Comparison of ENCODE assay signal across 1 cellular context in genomic region chr19:47490031-47490430, GRCh38.
A peak's percentile ranks its signal among the peaks of the same experiment; 100 is the strongest.
TF ChIP-seq lines count a peak whose summit lies in the region.

No MANE protein-coding gene starts in this region.

TF ChIP-seq in HEK293, 187 proteins besides CTCF, POLR2A, EP300 and RAD21 (continued from another document):
- TF ChIP-seq GLI2 (tag by site-specific recombination; IDR thresholded peaks at IDR 0.05; ENCODE audit: borderline replicate concordance, low read depth), result no peak
- no peak for TF ChIP-seq ZNF366 (tag by site-specific recombination; conservative IDR thresholded peaks at IDR 0.05)
- no peak for TF ChIP-seq ZNF610 (tag by site-specific recombination; IDR thresholded peaks at IDR 0.05; ENCODE audit: borderline replicate concordance)
- TF ChIP-seq ZNF266 (tag by site-specific recombination; IDR thresholded peaks at IDR 0.05; ENCODE audit: low read depth), result no peak
- TF ChIP-seq ZNF169 (tag by site-specific recombination; IDR thresholded peaks at IDR 0.05), result no peak
- no peak for TF ChIP-seq ZNF791 (tag by site-specific recombination; IDR thresholded peaks at IDR 0.05)
- TF ChIP-seq ZNF138 (tag by site-specific recombination; IDR thresholded peaks at IDR 0.05; ENCODE audit: borderline replicate concordance), result no peak
- no peak for TF ChIP-seq PRDM2 (tag by site-specific recombination; IDR thresholded peaks at IDR 0.05; ENCODE audit: borderline replicate concordance)
- TF ChIP-seq, protein P1, sequence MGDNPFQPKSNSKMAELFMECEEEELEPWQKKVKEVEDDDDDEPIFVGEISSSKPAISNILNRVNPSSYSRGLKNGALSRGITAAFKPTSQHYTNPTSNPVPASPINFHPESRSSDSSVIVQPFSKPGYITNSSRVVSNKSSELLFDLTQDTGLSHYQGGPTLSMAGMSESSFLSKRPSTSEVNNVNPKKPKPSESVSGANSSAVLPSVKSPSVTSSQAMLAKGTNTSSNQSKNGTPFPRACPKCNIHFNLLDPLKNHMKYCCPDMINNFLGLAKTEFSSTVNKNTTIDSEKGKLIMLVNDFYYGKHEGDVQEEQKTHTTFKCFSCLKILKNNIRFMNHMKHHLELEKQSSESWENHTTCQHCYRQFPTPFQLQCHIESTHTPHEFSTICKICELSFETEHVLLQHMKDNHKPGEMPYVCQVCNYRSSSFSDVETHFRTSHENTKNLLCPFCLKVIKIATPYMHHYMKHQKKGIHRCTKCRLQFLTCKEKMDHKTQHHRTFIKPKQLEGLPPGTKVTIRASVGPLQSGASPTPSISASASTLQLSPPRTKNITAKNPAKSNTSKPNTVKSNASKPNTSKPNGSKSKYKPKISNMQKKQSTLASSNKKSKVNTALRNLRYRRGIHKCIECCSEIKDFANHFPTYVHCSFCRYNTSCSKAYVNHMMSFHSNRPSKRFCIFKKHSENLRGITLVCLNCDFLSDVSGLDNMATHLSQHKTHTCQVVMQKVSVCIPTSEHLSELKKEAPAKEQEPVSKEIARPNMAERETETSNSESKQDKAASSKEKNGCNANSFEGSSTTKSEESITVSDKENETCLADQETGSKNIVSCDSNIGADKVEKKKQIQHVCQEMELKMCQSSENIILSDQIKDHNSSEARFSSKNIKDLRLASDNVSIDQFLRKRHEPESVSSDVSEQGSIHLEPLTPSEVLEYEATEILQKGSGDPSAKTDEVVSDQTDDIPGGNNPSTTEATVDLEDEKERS (tag by site-specific recombination; IDR thresholded peaks at IDR 0.05), result no peak
- 0 out of 2 replicates have a peak, but pooled peaks have one; percentile 38 for TF ChIP-seq ZNF2 (tag by site-specific recombination; IDR thresholded peaks at IDR 0.05)
- TF ChIP-seq, protein P2, sequence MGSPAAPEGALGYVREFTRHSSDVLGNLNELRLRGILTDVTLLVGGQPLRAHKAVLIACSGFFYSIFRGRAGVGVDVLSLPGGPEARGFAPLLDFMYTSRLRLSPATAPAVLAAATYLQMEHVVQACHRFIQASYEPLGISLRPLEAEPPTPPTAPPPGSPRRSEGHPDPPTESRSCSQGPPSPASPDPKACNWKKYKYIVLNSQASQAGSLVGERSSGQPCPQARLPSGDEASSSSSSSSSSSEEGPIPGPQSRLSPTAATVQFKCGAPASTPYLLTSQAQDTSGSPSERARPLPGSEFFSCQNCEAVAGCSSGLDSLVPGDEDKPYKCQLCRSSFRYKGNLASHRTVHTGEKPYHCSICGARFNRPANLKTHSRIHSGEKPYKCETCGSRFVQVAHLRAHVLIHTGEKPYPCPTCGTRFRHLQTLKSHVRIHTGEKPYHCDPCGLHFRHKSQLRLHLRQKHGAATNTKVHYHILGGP (tag by site-specific recombination; IDR thresholded peaks at IDR 0.05), result 0 out of 2 replicates have a peak, but pooled peaks have one; percentile 29
TF ChIP-seq in HEK293: peak in this region for 21.
